In the genomic region with DNA sequence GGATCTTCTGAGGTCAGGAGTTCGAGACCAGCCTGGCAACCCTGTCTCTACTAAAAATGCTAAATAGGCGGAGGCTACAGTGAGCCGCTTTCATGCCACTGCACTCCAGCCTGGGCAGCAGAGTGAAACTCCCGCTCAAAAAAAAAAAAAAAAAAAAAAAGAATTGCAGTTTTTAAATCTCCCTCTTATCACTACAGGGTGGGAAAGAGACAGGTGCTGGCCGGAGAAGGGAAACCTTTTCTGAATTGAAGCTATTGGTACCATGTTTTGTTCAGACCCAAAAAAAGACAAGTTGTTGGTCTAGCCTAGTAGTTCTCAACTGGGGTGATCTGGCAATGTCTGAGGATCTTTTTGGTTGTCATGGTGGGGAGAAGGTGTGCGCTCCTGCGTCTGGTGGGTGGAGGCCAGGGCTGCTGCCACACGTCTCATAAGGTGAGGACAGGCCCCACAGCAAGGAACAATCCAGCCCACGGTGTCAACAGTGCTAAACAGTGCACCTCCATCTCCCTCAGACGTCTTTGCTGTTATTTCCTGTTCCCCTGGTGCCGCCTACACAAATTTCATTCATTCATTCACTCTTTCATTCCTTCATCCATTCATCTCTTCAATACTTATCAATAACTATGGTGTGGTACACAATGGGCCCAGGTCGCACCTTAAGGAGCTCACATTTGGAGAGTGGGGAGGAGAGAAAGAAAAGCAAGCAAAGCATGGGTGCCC, we compare ENCODE assay signal across 22 cellular contexts. TPM values are rescaled to one million over a fixed set of nuclear protein-coding genes. Genes with fewer than 3 reads are reported as not detected.
DNase-seq lines count a peak whose midpoint lies in the region; ATAC-seq, FAIRE-seq and TF ChIP-seq lines count a peak whose summit lies in the region.
"Had no signal": no experiment of that assay in that cellular context is flagged by ENCODE, and none has a peak within 500 bp of the region (broad histone marks: within the 10 kb centered on the region; RNA-seq: fewer than 3 reads in every experiment).

No MANE protein-coding gene starts in this region.

- ATAC-seq in activated CD8-positive, alpha-beta T cell treated with anti-CD3 and anti-CD28 coated beads for 36 hours, result peak; percentile 45
- ATAC-seq in activated CD8-positive, alpha-beta T cell treated with anti-CD3 and anti-CD28 coated beads, Interleukin-2, amount 10 ng/mL, durations not matched to agents 7 days and 5 days, result no peak
- ATAC-seq in stimulated activated naive B cell treated with anti-CD40 and anti-IgM and Interleukin-4, amounts not matched to agents 10 μg/mL and 1 μg/mL and 100 μg/mL, for 72 hours (replicated peaks), result no peak
- ATAC-seq in HG03108 (IDR thresholded peaks at IDR 0.05; ENCODE audit: unreplicated experiment), result no peak

- H3K36me3 Mint-ChIP-seq in activated CD8-positive, alpha-beta T cell treated with anti-CD3 and anti-CD28 coated beads for 36 hours (ENCODE audit: low read depth), result no peaks in the 10 kb centered on the region
- no peaks in the 10 kb centered on the region for H3K36me3 Mint-ChIP-seq in activated CD8-positive, alpha-beta T cell treated with anti-CD3 and anti-CD28 coated beads, Interleukin-2, amount 10 ng/mL, durations not matched to agents 7 days and 5 days (ENCODE audit: low read depth)
- H3K36me3 Mint-ChIP-seq in stimulated activated naive B cell treated with anti-CD40 and anti-IgM and Interleukin-4, amounts not matched to agents 10 μg/mL and 1 μg/mL and 100 μg/mL, for 72 hours, result no peaks in the 10 kb centered on the region
- H3K36me3 Mint-ChIP-seq: memory B cell had no signal

- peak overlapping the region; percentile 90 for H3K27ac ChIP-seq in KOPT-K1 (ENCODE audit: low read depth, low read length, poor library complexity, severe bottlenecking)
- no peak overlapping the region for H3K27ac ChIP-seq in kidney (ENCODE audit: low read depth in 2 of 2, low read length in 2 of 2)
- no peak overlapping the region for H3K27ac ChIP-seq in sigmoid colon
- H3K27ac ChIP-seq: upper lobe of left lung had no signal

- POLR2A ChIA-PET in activated CD8-positive, alpha-beta T cell treated with anti-CD3 and anti-CD28 coated beads for 36 hours (lab: Charles Lee), result no interaction called here
- POLR2A ChIA-PET in activated CD8-positive, alpha-beta T cell treated with anti-CD3 and anti-CD28 coated beads, Interleukin-2, amount 10 ng/mL, durations not matched to agents 7 days and 5 days (lab: Charles Lee), result no interaction called here

- H3K4me3 Mint-ChIP-seq in activated CD8-positive, alpha-beta T cell treated with anti-CD3 and anti-CD28 coated beads for 36 hours, result no peak overlapping the region
- H3K4me3 Mint-ChIP-seq in activated CD8-positive, alpha-beta T cell treated with anti-CD3 and anti-CD28 coated beads, Interleukin-2, amount 10 ng/mL, durations not matched to agents 7 days and 5 days, result no peak overlapping the region
- H3K4me3 Mint-ChIP-seq in stimulated activated naive B cell treated with anti-CD40 and anti-IgM and Interleukin-4, amounts not matched to agents 10 μg/mL and 1 μg/mL and 100 μg/mL, for 72 hours, result no peak overlapping the region
- H3K4me3 Mint-ChIP-seq: activated CD4-positive, alpha-beta T cell treated with anti-CD3 and anti-CD28 coated beads, Interleukin-2, amount 10 ng/mL, durations not matched to agents 7 days and 5 days; memory B cell had no signal

- no peaks in the 10 kb centered on the region for H3K36me3 ChIP-seq in KOPT-K1 (ENCODE audit: insufficient read depth, low read length)
- no peaks in the 10 kb centered on the region for H3K36me3 ChIP-seq in kidney (ENCODE audit: control insufficient read depth in 1 of 2, insufficient read depth in 2 of 2, low read length in 2 of 2)
- no peaks in the 10 kb centered on the region for H3K36me3 ChIP-seq in sigmoid colon
- H3K36me3 ChIP-seq: upper lobe of left lung had no signal

- H3K9me3 Mint-ChIP-seq in activated CD8-positive, alpha-beta T cell treated with anti-CD3 and anti-CD28 coated beads for 36 hours, result no peaks in the 10 kb centered on the region
- H3K9me3 Mint-ChIP-seq in activated CD8-positive, alpha-beta T cell treated with anti-CD3 and anti-CD28 coated beads, Interleukin-2, amount 10 ng/mL, durations not matched to agents 7 days and 5 days (ENCODE audit: insufficient read depth), result no peaks in the 10 kb centered on the region
- H3K9me3 Mint-ChIP-seq in stimulated activated naive B cell treated with anti-CD40 and anti-IgM and Interleukin-4, amounts not matched to agents 10 μg/mL and 1 μg/mL and 100 μg/mL, for 72 hours, result no peaks in the 10 kb centered on the region
- H3K9me3 Mint-ChIP-seq: activated CD4-positive, alpha-beta T cell treated with anti-CD3 and anti-CD28 coated beads, Interleukin-2, amount 10 ng/mL, durations not matched to agents 7 days and 5 days; memory B cell had no signal

- no peak for DNase-seq in activated CD8-positive, alpha-beta T cell treated with anti-CD3 and anti-CD28 coated beads for 36 hours
- no peak for DNase-seq in activated CD8-positive, alpha-beta T cell treated with anti-CD3 and anti-CD28 coated beads, Interleukin-2, amount 10 ng/mL, durations not matched to agents 7 days and 5 days
- DNase-seq in kidney (peak; percentile 53), sigmoid colon (peak; percentile 18), GM10266 (ENCODE audit: extremely low spot score) (no peak)
- no peak for DNase-seq in stimulated activated naive B cell treated with anti-CD40 and anti-IgM and Interleukin-4, amounts not matched to agents 10 μg/mL and 1 μg/mL and 100 μg/mL, for 72 hours
- DNase-seq: activated CD4-positive, alpha-beta T cell treated with anti-CD3 and anti-CD28 coated beads, Interleukin-2, amount 10 ng/mL, durations not matched to agents 7 days and 5 days; AML-193; Calu3; effector memory CD4-positive, alpha-beta T cell; foreskin fibroblast; NCI-H1092; NCI-H2029; NCI-H226; NCI-H774; SK-N-SH; upper lobe of left lung had no signal

- no peak for TF ChIP-seq CTCF in activated CD8-positive, alpha-beta T cell treated with anti-CD3 and anti-CD28 coated beads for 36 hours (IDR thresholded peaks at IDR 0.05)
- TF ChIP-seq CTCF in kidney (IDR thresholded peaks at IDR 0.05; ENCODE audit: borderline replicate concordance, extremely low read depth, insufficient read depth), result no peak
- no peak for TF ChIP-seq CTCF in sigmoid colon (IDR thresholded peaks at IDR 0.05)
- TF ChIP-seq CTCF in GM10266 (IDR thresholded peaks at IDR 0.05; ENCODE audit: control insufficient read depth, insufficient read depth, low read depth, missing control alignments), result no peak

- no peak for TF ChIP-seq POLR2A in sigmoid colon (IDR thresholded peaks at IDR 0.05)

- WGBS in sigmoid colon, 2 donors, result 88 to 91% methylated on average over 12 of the region's 12 CpGs

- H3K4me3 ChIP-seq in kidney (ENCODE audit: low read length in 2 of 2) (no peak overlapping the region), sigmoid colon (no peak overlapping the region)
- H3K4me3 ChIP-seq: upper lobe of left lung had no signal

- H3K4me1 ChIP-seq in kidney (ENCODE audit: control insufficient read depth in 1 of 2, insufficient read depth in 1 of 2, low read depth in 1 of 2, low read length in 2 of 2), result no peaks in the 10 kb centered on the region
- H3K4me1 ChIP-seq in sigmoid colon, result no peaks in the 10 kb centered on the region
- H3K4me1 ChIP-seq: upper lobe of left lung had no signal

- peaks cover 17% of the 10 kb centered on the region for H3K4me1 Mint-ChIP-seq in activated CD8-positive, alpha-beta T cell treated with anti-CD3 and anti-CD28 coated beads for 36 hours (ENCODE audit: low read depth)
- H3K4me1 Mint-ChIP-seq in activated CD8-positive, alpha-beta T cell treated with anti-CD3 and anti-CD28 coated beads, Interleukin-2, amount 10 ng/mL, durations not matched to agents 7 days and 5 days (ENCODE audit: low read depth), result peaks cover 9% of the 10 kb centered on the region
- H3K4me1 Mint-ChIP-seq in stimulated activated naive B cell treated with anti-CD40 and anti-IgM and Interleukin-4, amounts not matched to agents 10 μg/mL and 1 μg/mL and 100 μg/mL, for 72 hours, result peaks cover 9 to 23% of the 10 kb centered on the region in 2 donors

- H3K9ac ChIP-seq in kidney (ENCODE audit: low read length in 2 of 2), result no peak overlapping the region
- H3K9ac ChIP-seq: SK-N-SH had no signal

- no peak for TF ChIP-seq EP300 in sigmoid colon (IDR thresholded peaks at IDR 0.05)

- intact Hi-C loops in activated CD8-positive, alpha-beta T cell treated with anti-CD3 and anti-CD28 coated beads for 36 hours (cut with micrococcal nuclease), result no loop called here
- intact Hi-C loops in kidney (cut with DNase I), result no loop called here
- intact Hi-C loops in sigmoid colon (cut with DNase I), result no loop called here

- FAIRE-seq in kidney (lab: Jason Lieb, UNC), result no peak
- FAIRE-seq: A204.1, colon had no signal

- H3K27ac Mint-ChIP-seq in activated CD8-positive, alpha-beta T cell treated with anti-CD3 and anti-CD28 coated beads for 36 hours, result peak overlapping the region; percentile 78
- H3K27ac Mint-ChIP-seq in activated CD8-positive, alpha-beta T cell treated with anti-CD3 and anti-CD28 coated beads, Interleukin-2, amount 10 ng/mL, durations not matched to agents 7 days and 5 days, result no peak overlapping the region
- no peak overlapping the region for H3K27ac Mint-ChIP-seq in stimulated activated naive B cell treated with anti-CD40 and anti-IgM and Interleukin-4, amounts not matched to agents 10 μg/mL and 1 μg/mL and 100 μg/mL, for 72 hours
- H3K27ac Mint-ChIP-seq: activated CD4-positive, alpha-beta T cell treated with anti-CD3 and anti-CD28 coated beads, Interleukin-2, amount 10 ng/mL, durations not matched to agents 7 days and 5 days; memory B cell had no signal

- H3K9me3 ChIP-seq in KOPT-K1 (ENCODE audit: insufficient read depth, low read length, poor library complexity, severe bottlenecking), result no peaks in the 10 kb centered on the region
- H3K9me3 ChIP-seq in kidney (ENCODE audit: control insufficient read depth in 1 of 2, low read length in 2 of 2), result no peaks in the 10 kb centered on the region
- no peaks in the 10 kb centered on the region for H3K9me3 ChIP-seq in sigmoid colon
- H3K9me3 ChIP-seq: SK-N-SH, upper lobe of left lung had no signal

- H3K27me3 Mint-ChIP-seq in activated CD8-positive, alpha-beta T cell treated with anti-CD3 and anti-CD28 coated beads for 36 hours, result no peaks in the 10 kb centered on the region
- H3K27me3 Mint-ChIP-seq in activated CD8-positive, alpha-beta T cell treated with anti-CD3 and anti-CD28 coated beads, Interleukin-2, amount 10 ng/mL, durations not matched to agents 7 days and 5 days (ENCODE audit: low read depth), result peaks cover 10% of the 10 kb centered on the region
- peaks cover 5 to 13% of the 10 kb centered on the region in 2 donors for H3K27me3 Mint-ChIP-seq in stimulated activated naive B cell treated with anti-CD40 and anti-IgM and Interleukin-4, amounts not matched to agents 10 μg/mL and 1 μg/mL and 100 μg/mL, for 72 hours

- CTCF ChIA-PET in activated CD8-positive, alpha-beta T cell treated with anti-CD3 and anti-CD28 coated beads for 36 hours (lab: Charles Lee), result no interaction called here
- CTCF ChIA-PET in activated CD8-positive, alpha-beta T cell treated with anti-CD3 and anti-CD28 coated beads, Interleukin-2, amount 10 ng/mL, durations not matched to agents 7 days and 5 days (lab: Charles Lee), result no interaction called here

- H3K27me3 ChIP-seq in sigmoid colon, result no peaks in the 10 kb centered on the region
- H3K27me3 ChIP-seq: upper lobe of left lung had no signal

RNA-seq across cellular contexts. Expression of a gene that starts 28.8 kb away (rescaled TPM):
- total RNA-seq in activated CD8-positive, alpha-beta T cell treated with anti-CD3 and anti-CD28 coated beads for 36 hours, result 100 to 1,000 TPM; 180 to 181 TPM
- total RNA-seq in activated CD8-positive, alpha-beta T cell treated with anti-CD3 and anti-CD28 coated beads, Interleukin-2, amount 10 ng/mL, durations not matched to agents 7 days and 5 days, result 10 to 100 TPM; 54.4 to 54.6 TPM
- total RNA-seq in kidney, result 97.5 TPM
- 94.4 TPM for polyA plus RNA-seq in kidney (ENCODE audit: insufficient read depth, low read depth, low replicate concordance)
- total RNA-seq in sigmoid colon, result 10 to 100 TPM; 44.6 to 84.4 (median 53.7) TPM
- 10 to 100 TPM; 34.8 to 88.2 (median 54.3) TPM for polyA plus RNA-seq in sigmoid colon

Comparison
In these comparisons a context has a peak if more than half of its experiments do, and no peak if none do; other contexts are left out.
1. DNase-seq: peak in kidney (single experiment) and sigmoid colon (single experiment); none in activated CD8-positive, alpha-beta T cell treated with anti-CD3 and anti-CD28 coated beads for 36 hours (single experiment), activated CD8-positive, alpha-beta T cell treated with anti-CD3 and anti-CD28 coated beads, Interleukin-2, amount 10 ng/mL, durations not matched to agents 7 days and 5 days (single experiment), stimulated activated naive B cell treated with anti-CD40 and anti-IgM and Interleukin-4, amounts not matched to agents 10 μg/mL and 1 μg/mL and 100 μg/mL, for 72 hours (single experiment) and GM10266 (single experiment).